8 cellular contexts compared by ENCODE assay signal in genomic region chr2:6916736-6917070, GRCh38. TPM values are rescaled to one million over a fixed set of nuclear protein-coding genes. Genes with fewer than 3 reads are reported as not detected.
A peak's percentile ranks its signal among the peaks of the same experiment; 100 is the strongest.
DNase-seq lines count a peak whose midpoint lies in the region; FAIRE-seq and TF ChIP-seq lines count a peak whose summit lies in the region.

No MANE protein-coding gene starts in this region.

- H3K4me3 ChIP-seq in H7 (ENCODE audit: insufficient read depth, low read depth, low read length), result peak overlapping the region; percentile 37
- peak overlapping the region; percentile 40 for H3K4me3 ChIP-seq in WERI-Rb-1 (ENCODE audit: low read depth, low read length)
- H3K4me3 ChIP-seq in fibroblast of mammary gland (ENCODE audit: control insufficient read depth, low read depth, low read length), result peak overlapping the region; percentile 20
- peak overlapping the region; percentile 64 for H3K4me3 ChIP-seq in skeletal muscle satellite cell (ENCODE audit: low read length)

- H3K9me3 ChIP-seq in WERI-Rb-1 (ENCODE audit: severe bottlenecking), result no peaks in the 10 kb centered on the region
- H3K9me3 ChIP-seq in skeletal muscle satellite cell (replicated peaks; ENCODE audit: low read length), result no peaks in the 10 kb centered on the region

- H3K4me2 ChIP-seq in skeletal muscle satellite cell (ENCODE audit: low read length), result peak overlapping the region; percentile 89

- no peaks in the 10 kb centered on the region for H3K36me3 ChIP-seq in H7 (replicated peaks; ENCODE audit: control insufficient read depth, insufficient read depth, low read length)
- H3K36me3 ChIP-seq in WERI-Rb-1, result peaks cover 11% of the 10 kb centered on the region
- no peaks in the 10 kb centered on the region for H3K36me3 ChIP-seq in skeletal muscle satellite cell (ENCODE audit: insufficient read depth, low read length)

- DNase-seq in H7 (no peak), WERI-Rb-1 (no peak), fibroblast of mammary gland (ENCODE audit: low read depth) (no peak), kidney glomerular epithelial cell (lab: John Stamatoyannopoulos, UW) (no peak), NCI-H526 (lab: John Stamatoyannopoulos, UW) (no peak), C1 segment of cervical spinal cord (lab: John Stamatoyannopoulos, UW) (no peak), HTR-8/SVneo (ENCODE audit: insufficient read length, low spot score) (no peak)

- H3K27me3 ChIP-seq in H7 (ENCODE audit: control insufficient read depth, insufficient read depth, low read length) (peaks cover 7% of the 10 kb centered on the region), WERI-Rb-1 (ENCODE audit: insufficient read depth, low read depth, severe bottlenecking) (no peaks in the 10 kb centered on the region), skeletal muscle satellite cell (ENCODE audit: control insufficient read depth, insufficient read depth, low read length) (peaks cover 55% of the 10 kb centered on the region)

- peak overlapping the region; percentile 74 for H3K9ac ChIP-seq in skeletal muscle satellite cell (ENCODE audit: low read depth, low read length)

- peaks cover 3% of the 10 kb centered on the region for H3K4me1 ChIP-seq in skeletal muscle satellite cell (ENCODE audit: control insufficient read depth, insufficient read depth, low read length)

- peak overlapping the region; percentile 43; the same call in 1 of the 2 replicates for H3K27ac ChIP-seq in WERI-Rb-1

- TF ChIP-seq CTCF in WERI-Rb-1 (IDR thresholded peaks at IDR 0.05; ENCODE audit: low read depth, low read length) (no peak), fibroblast of mammary gland (conservative IDR thresholded peaks at IDR 0.05; ENCODE audit: control insufficient read depth, insufficient read depth, low read depth, low read length) (no peak)

- no peak for FAIRE-seq in HTR-8/SVneo (lab: Jason Lieb, UNC)

RNA-seq across cellular contexts. Expression of gene RNF144A, which starts 0.5 kb away (rescaled TPM):
- 13.6 and 20.6 TPM in 2 replicates for total RNA-seq in H7 (2014; rRNA removed; shearing (Covaris generic))
- 6.3 and 13.7 TPM in 2 replicates for total RNA-seq in skeletal muscle satellite cell (2012; rRNA removed)

RNA-seq across cellular contexts. Expression of gene RSAD2, which starts 39.1 kb away (rescaled TPM):
- total RNA-seq in H7 (2014; rRNA removed; shearing (Covaris generic)), result not detected in 2 replicates
- total RNA-seq in skeletal muscle satellite cell (2012; rRNA removed), result 0.25 and 0.66 TPM in 2 replicates

RNA-seq across cellular contexts. Expression of gene CMPK2, which starts 51.0 kb away (rescaled TPM):
- 0.48 and 0.69 TPM in 2 replicates for total RNA-seq in H7 (2014; rRNA removed; shearing (Covaris generic))
- 0.44 and 1.0 TPM in 2 replicates for total RNA-seq in skeletal muscle satellite cell (2012; rRNA removed)
